In genomic region chr12:124750149-124750656, GRCh38 we compare ENCODE assay signal across 30 cellular contexts.
DNase-seq lines count a peak whose midpoint lies in the region; ATAC-seq, FAIRE-seq and TF ChIP-seq lines count a peak whose summit lies in the region.
"Had no signal": no experiment of that assay in that cellular context is flagged by ENCODE, and none has a peak within 500 bp of the region (broad histone marks: within the 10 kb centered on the region; RNA-seq: fewer than 3 reads in every experiment).

No MANE protein-coding gene starts in this region.

- H3K27me3 Mint-ChIP-seq in MCF 10A (ENCODE audit: insufficient read depth, unreplicated experiment) = no peaks in the 10 kb centered on the region

- H3K9me3 Mint-ChIP-seq in MCF 10A (ENCODE audit: unreplicated experiment) = no peaks in the 10 kb centered on the region
- H3K9me3 Mint-ChIP-seq: activated B cell treated with CpG ODN at 0.5 μM for 24 hours; activated T-cell treated with anti-CD3 and anti-CD28 coated beads, Interleukin-2, amount 50 U/mL, for 24 hours; effector memory CD8-positive, alpha-beta T cell had no signal

- H3K27ac Mint-ChIP-seq in MCF 10A (ENCODE audit: low read depth, unreplicated experiment) = no peak overlapping the region
- H3K27ac Mint-ChIP-seq: activated B cell treated with CpG ODN at 0.5 μM for 24 hours; activated naive CD8-positive, alpha-beta T cell treated with anti-CD3 and anti-CD28 coated beads, Interleukin-2, amount 10 ng/mL, durations not matched to agents 7 days and 5 days; activated T-cell treated with anti-CD3 and anti-CD28 coated beads, Interleukin-2, amount 50 U/mL, for 24 hours; CD4-positive, alpha-beta memory T cell had no signal

- 40% methylated on average over 9 of the region's 10 CpGs for WGBS in HepG2 (ENCODE audit: low lambda C conversion rate)

- no peak overlapping the region for H3K9ac ChIP-seq in HepG2 (ENCODE audit: insufficient read depth, low read depth, low read length)

- no peak overlapping the region for H2AFZ ChIP-seq in HepG2 (ENCODE audit: low read length)

- TF ChIP-seq EP300 in HepG2 (IDR thresholded peaks at IDR 0.05; ENCODE audit: low read depth in 2 of 2, low read length in 2 of 2) = no peak
- no peak for TF ChIP-seq EP300 in HepG2 (CRISPR knock-in tag; IDR thresholded peaks at IDR 0.05; ENCODE audit: borderline replicate concordance)

- in situ Hi-C loops in HepG2 (cut with HindIII; ENCODE audit: extremely low pct_ligation_motif_present, low pct_unique_long_range_greater_than_20kb) = no loop called here

- no peak overlapping the region for H3K4me3 ChIP-seq in breast epithelium
- no peak overlapping the region for H3K4me3 ChIP-seq in WERI-Rb-1 (ENCODE audit: low read depth, low read length)
- H3K4me3 ChIP-seq in HepG2 (replicated peaks in 1 of 3; ENCODE audit: insufficient read depth in 1 of 3, low read depth in 2 of 3, low read length in 3 of 3) = no peak overlapping the region
- H3K4me3 ChIP-seq: ascending aorta, left lung, transverse colon had no signal

- ATAC-seq in HepG2 = no peak
- no peak for ATAC-seq in HG03378 (IDR thresholded peaks at IDR 0.05; ENCODE audit: unreplicated experiment)
- ATAC-seq: effector memory CD8-positive, alpha-beta T cell; left lung; PC-3; sciatic nerve had no signal

- no peaks in the 10 kb centered on the region for H3K36me3 ChIP-seq in breast epithelium
- H3K36me3 ChIP-seq in WERI-Rb-1 = no peaks in the 10 kb centered on the region
- H3K36me3 ChIP-seq in HepG2 (replicated peaks in 1 of 2; ENCODE audit: control insufficient read depth in 1 of 2, insufficient read depth in 2 of 2, low read length in 2 of 2) = no peaks in the 10 kb centered on the region
- H3K36me3 ChIP-seq: ascending aorta, left lung, transverse colon had no signal

- H3K4me3 Mint-ChIP-seq in MCF 10A (ENCODE audit: unreplicated experiment) = no peak overlapping the region
- H3K4me3 Mint-ChIP-seq: activated B cell treated with CpG ODN at 0.5 μM for 24 hours; activated naive CD8-positive, alpha-beta T cell treated with anti-CD3 and anti-CD28 coated beads, Interleukin-2, amount 10 ng/mL, durations not matched to agents 7 days and 5 days; activated T-cell treated with anti-CD3 and anti-CD28 coated beads, Interleukin-2, amount 50 U/mL, for 24 hours; CD4-positive, alpha-beta memory T cell; effector memory CD8-positive, alpha-beta T cell had no signal

- BruUV-seq in MCF 10A (replicated peaks; lab: Mats Ljungman, UMichigan) (no TSS peak), HepG2 (replicated peaks; lab: Mats Ljungman, UMichigan) (no TSS peak)

- no peak for TF ChIP-seq CTCF in breast epithelium (IDR thresholded peaks at IDR 0.05)
- TF ChIP-seq CTCF in MCF 10A (IDR thresholded peaks at IDR 0.05; ENCODE audit: unreplicated experiment) = no peak
- no peak for TF ChIP-seq CTCF in WERI-Rb-1 (IDR thresholded peaks at IDR 0.05; ENCODE audit: low read depth, low read length)
- TF ChIP-seq CTCF in HepG2 (CRISPR knock-in tag; IDR thresholded peaks at IDR 0.05) = no peak

- H3K9me3 ChIP-seq in breast epithelium (no peaks in the 10 kb centered on the region), WERI-Rb-1 (ENCODE audit: severe bottlenecking) (peaks cover 13% of the 10 kb centered on the region), HepG2 (ENCODE audit: low read length) (no peaks in the 10 kb centered on the region)
- H3K9me3 ChIP-seq: ascending aorta, left lung, transverse colon had no signal

- H3K27me3 ChIP-seq in breast epithelium (no peaks in the 10 kb centered on the region), WERI-Rb-1 (ENCODE audit: insufficient read depth, low read depth, severe bottlenecking) (no peaks in the 10 kb centered on the region), HepG2 (ENCODE audit: control insufficient read depth in 1 of 2, insufficient read depth in 2 of 2, low read length in 2 of 2) (peaks cover 2 to 44% of the 10 kb centered on the region in 2 experiments; a peak in 4 of 5 replicates)
- H3K27me3 ChIP-seq: ascending aorta, transverse colon had no signal

- no peak for FAIRE-seq in HepG2 (lab: Jason Lieb, UNC)
- FAIRE-seq: D721Med had no signal

- CTCF ChIA-PET in MCF 10A (lab: Yijun Ruan, JAX) (interaction anchor here (0.7 to 2.7 kb wide), 4 partner anchors 9 to 17 kb away, joined by 3 to 10 read pairs (median 3); no protein-coding TSS in a partner anchor), HepG2 (lab: Yijun Ruan, JAX; ENCODE audit: low intra/inter-chr PET ratio, low total read pairs) (no interaction called here)

- TF ChIP-seq POLR2A in breast epithelium (IDR thresholded peaks at IDR 0.05) (no peak), HepG2 (IDR thresholded peaks at IDR 0.05; ENCODE audit: insufficient read depth in 1 of 2, low read depth in 2 of 2, low read length in 2 of 2) (no peak)

- peak overlapping the region; percentile 43 to 60 for H3K27ac ChIP-seq in breast epithelium
- H3K27ac ChIP-seq in WERI-Rb-1 = peak overlapping the region; percentile 14; the same call in 1 of the 2 replicates
- no peak overlapping the region for H3K27ac ChIP-seq in HepG2 (ENCODE audit: extremely low read length, insufficient read depth, low read length)
- peak overlapping the region; percentile 6 for H3K27ac ChIP-seq in substantia nigra (ENCODE audit: low read depth, low read length, poor library complexity, severe bottlenecking)
- H3K27ac ChIP-seq: ascending aorta, HL-60, left lung, transverse colon had no signal

- H3K4me1 Mint-ChIP-seq in MCF 10A (ENCODE audit: insufficient read depth, unreplicated experiment) = peaks cover 46% of the 10 kb centered on the region

- no peaks in the 10 kb centered on the region for H4K20me1 ChIP-seq in HepG2 (ENCODE audit: insufficient read depth, low read length)

- H3K79me2 ChIP-seq in HepG2 (ENCODE audit: insufficient read depth, low read length) = no peaks in the 10 kb centered on the region

- H3K4me1 ChIP-seq in breast epithelium = peaks cover 20 to 32% of the 10 kb centered on the region in 2 donors
- peaks cover 49% of the 10 kb centered on the region for H3K4me1 ChIP-seq in HepG2 (ENCODE audit: insufficient read depth, low read length)

- no peak for TF ChIP-seq RAD21 in HepG2 (CRISPR knock-in tag; IDR thresholded peaks at IDR 0.05)

- H3K4me2 ChIP-seq in HepG2 (ENCODE audit: low read depth, low read length) = no peak overlapping the region

- intact Hi-C loops in breast epithelium (cut with DNase I; ENCODE audit: low total_unique reads) = loop anchor here (10.0 kb wide), 1 partner anchor 65 kb away; no protein-coding TSS in a partner anchor
- intact Hi-C loops in MCF 10A (cut with micrococcal nuclease) = no loop called here
- intact Hi-C loops in HepG2 (cut with micrococcal nuclease; ENCODE audit: unreplicated experiment) = no loop called here

- H3K36me3 Mint-ChIP-seq in MCF 10A (ENCODE audit: insufficient read depth, unreplicated experiment) = peaks cover 4% of the 10 kb centered on the region
- H3K36me3 Mint-ChIP-seq: activated naive CD8-positive, alpha-beta T cell treated with anti-CD3 and anti-CD28 coated beads, Interleukin-2, amount 10 ng/mL, durations not matched to agents 7 days and 5 days; CD4-positive, alpha-beta memory T cell had no signal

- POLR2A ChIA-PET in MCF 10A (lab: Yijun Ruan, JAX) = interaction anchor here (0.6 to 1.5 kb wide), 2 partner anchors 14 to 54 kb away, joined by 3 to 4 read pairs; no protein-coding TSS in a partner anchor
- POLR2A ChIA-PET in HepG2 (lab: Yijun Ruan, JAX) = no interaction called here

- DNase-seq in breast epithelium (ENCODE audit: low spot score in 2 of 2) (no peak), MCF 10A (ENCODE audit: unreplicated experiment) (no peak), WERI-Rb-1 (no peak), HepG2 (ENCODE audit: low spot score) (no peak), substantia nigra (lab: John Stamatoyannopoulos, UW) (no peak), DMS 273 (lab: John Stamatoyannopoulos, UW; ENCODE audit: unreplicated experiment) (no peak)
- no peak for DNase-seq in stimulated activated CD8-positive, alpha-beta memory T cell treated with anti-CD3 and anti-CD28 coated beads, Interleukin-4, amount 100 ng/mL, for 48 hours
- DNase-seq: activated B cell treated with CpG ODN at 0.5 μM for 24 hours; activated CD4-positive, alpha-beta T cell treated with anti-CD3 and anti-CD28 coated beads, Interleukin-2, amount 50 U/mL, for 1 hour; activated gamma-delta T cell; activated naive CD8-positive, alpha-beta T cell treated with anti-CD3 and anti-CD28 coated beads, Interleukin-2, amount 10 ng/mL, durations not matched to agents 7 days and 5 days; activated T-cell treated with anti-CD3 and anti-CD28 coated beads, Interleukin-2, amount 50 U/mL, for 24 hours; CD4-positive, alpha-beta memory T cell; cortex of kidney; effector memory CD8-positive, alpha-beta T cell; GOT3; left lung; NCI-H1694; NCI-H2171; NK-92 treated with Interleukin-12 subunit alpha and Interleukin-12 subunit beta, amount 100 ng/mL, for 24 hours; PC-3; SHP77; stimulated activated CD4-positive, alpha-beta T cell treated with anti-CD3 and anti-CD28 coated beads, Interleukin-12 subunit alpha, Interleukin-12 subunit beta, amount 100 ng/mL, for 4 hours; stimulated activated CD4-positive, alpha-beta T cell treated with anti-CD3 and anti-CD28 coated beads, Interleukin-2, amount 100 ng/mL, for 48 hours; transverse colon had no signal

TF ChIP-seq in HepG2, 621 proteins besides CTCF, POLR2A, EP300 and RAD21:
- TF ChIP-seq ZNF839 (CRISPR knock-in tag; IDR thresholded peaks at IDR 0.05; ENCODE audit: borderline replicate concordance) = no peak
- peak; percentile 95 for TF ChIP-seq ZNF768 (CRISPR knock-in tag; IDR thresholded peaks at IDR 0.05)
- no peak for TF ChIP-seq MAFG (CRISPR knock-in tag; IDR thresholded peaks at IDR 0.05)
